9 cellular contexts compared by ENCODE assay signal in the genomic region with DNA sequence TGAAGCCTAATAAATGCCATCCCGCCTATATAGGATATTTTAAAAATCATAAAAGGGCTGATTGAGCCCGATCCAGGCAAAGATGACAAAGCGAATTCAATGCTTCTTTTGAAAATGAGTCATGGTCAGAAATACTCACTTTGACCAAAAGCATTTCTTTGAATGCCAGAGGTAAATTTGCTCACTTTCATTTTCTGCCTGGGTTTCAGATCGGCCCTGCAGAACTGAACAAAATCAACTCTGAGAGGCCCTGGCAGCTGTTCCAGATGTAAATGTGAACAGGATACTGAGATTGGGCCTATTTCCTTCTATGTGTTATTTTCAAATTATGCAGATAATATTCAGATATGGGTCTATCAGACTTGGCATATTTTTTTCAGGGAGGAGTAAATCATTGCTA.
DNase-seq lines count a peak whose midpoint lies in the region; ATAC-seq, FAIRE-seq and TF ChIP-seq lines count a peak whose summit lies in the region.
"Had no signal": no experiment of that assay in that cellular context is flagged by ENCODE, and none has a peak within 500 bp of the region (broad histone marks: within the 10 kb centered on the region; RNA-seq: fewer than 3 reads in every experiment).

No MANE protein-coding gene starts in this region.

- H3K27ac ChIP-seq in A549 = peak overlapping the region; percentile 21 to 74
- peak overlapping the region; percentile 53 for H3K27ac ChIP-seq in astrocyte (ENCODE audit: low read depth, low read length)
- no peak overlapping the region for H3K27ac ChIP-seq in A673 (ENCODE audit: low read depth, low read length, poor library complexity, severe bottlenecking)

- TF ChIP-seq POLR2A in A549 (IDR thresholded peaks at IDR 0.05; ENCODE audit: low read length) = no peak

- no peaks in the 10 kb centered on the region for H3K27me3 Mint-ChIP-seq in astrocyte (ENCODE audit: low read depth, unreplicated experiment)
- H3K27me3 Mint-ChIP-seq: activated naive CD4-positive, alpha-beta T cell treated with anti-CD3 and anti-CD28 coated beads, Interleukin-2, amount 50 U/mL, for 24 hours had no signal

- H3K4me2 ChIP-seq in A549 (peak overlapping the region; percentile 66), astrocyte (ENCODE audit: low read length) (peak overlapping the region; percentile 69)

- no peak for TF ChIP-seq CTCF in A549 (IDR thresholded peaks at IDR 0.05)
- no peak for TF ChIP-seq CTCF in astrocyte (IDR thresholded peaks at IDR 0.05; ENCODE audit: insufficient read depth, low read depth, low read length)
- TF ChIP-seq CTCF in A673 (conservative IDR thresholded peaks at IDR 0.05; ENCODE audit: low read depth, low read length) = no peak

- CTCF ChIA-PET in A549 (lab: Yijun Ruan, JAX) = interaction anchor here (0.7 to 1.1 kb wide), 2 partner anchors 35 to 48 kb away, joined by 3 to 4 read pairs; no protein-coding TSS in a partner anchor
- CTCF ChIA-PET in A673 (lab: Charles Lee) = no interaction called here

- no peak for TF ChIP-seq EP300 in A549 (IDR thresholded peaks at IDR 0.05)

- no peaks in the 10 kb centered on the region for H3K27me3 ChIP-seq in astrocyte (ENCODE audit: insufficient read depth, low read length)
- H3K27me3 ChIP-seq in A673 (replicated peaks; ENCODE audit: insufficient read depth, low read depth, low read length, poor library complexity) = no peaks in the 10 kb centered on the region

- FAIRE-seq in A549 (lab: Jason Lieb, UNC) = no peak
- FAIRE-seq in GM19239 (lab: Jason Lieb, UNC) = peak; percentile 84
- peak; percentile 63 for FAIRE-seq in astrocyte (lab: Jason Lieb, UNC)

- peak overlapping the region; percentile 78 for H3K27ac Mint-ChIP-seq in astrocyte (ENCODE audit: unreplicated experiment)
- H3K27ac Mint-ChIP-seq: activated naive CD4-positive, alpha-beta T cell treated with anti-CD3 and anti-CD28 coated beads, Interleukin-2, amount 50 U/mL, for 24 hours had no signal

- H3K4me1 ChIP-seq in A549 (peaks cover 26% of the 10 kb centered on the region), astrocyte (ENCODE audit: insufficient read depth, low read length) (peaks cover 21% of the 10 kb centered on the region), A673 (ENCODE audit: insufficient read depth, low read length, poor library complexity, severe bottlenecking) (peaks cover 6% of the 10 kb centered on the region)

- H3K4me3 Mint-ChIP-seq in astrocyte (ENCODE audit: unreplicated experiment) = no peak overlapping the region
- H3K4me3 Mint-ChIP-seq: activated naive CD4-positive, alpha-beta T cell treated with anti-CD3 and anti-CD28 coated beads, Interleukin-2, amount 50 U/mL, for 24 hours had no signal

- H2AFZ ChIP-seq in astrocyte (ENCODE audit: low read depth, low read length) = no peak overlapping the region

- no TSS peak for BruUV-seq in A673 (replicated peaks; lab: Mats Ljungman, UMichigan)

- H3K36me3 ChIP-seq in astrocyte (ENCODE audit: insufficient read depth, low read length) (no peaks in the 10 kb centered on the region), A673 (ENCODE audit: insufficient read depth, low read length, poor library complexity, severe bottlenecking) (no peaks in the 10 kb centered on the region)

- no peaks in the 10 kb centered on the region for H4K20me1 ChIP-seq in astrocyte (ENCODE audit: insufficient read depth, low read length)

- no peaks in the 10 kb centered on the region for H3K9me3 ChIP-seq in A549
- no peaks in the 10 kb centered on the region for H3K9me3 ChIP-seq in astrocyte (ENCODE audit: insufficient read depth, low read depth, low read length)
- no peaks in the 10 kb centered on the region for H3K9me3 ChIP-seq in A673 (ENCODE audit: low read depth, low read length, poor library complexity, severe bottlenecking)

- peak overlapping the region; percentile 54 for H3K9ac ChIP-seq in astrocyte (ENCODE audit: low read length)

- no peaks in the 10 kb centered on the region for H3K36me3 Mint-ChIP-seq in astrocyte (ENCODE audit: low read depth, unreplicated experiment)
- H3K36me3 Mint-ChIP-seq: activated naive CD4-positive, alpha-beta T cell treated with anti-CD3 and anti-CD28 coated beads, Interleukin-2, amount 50 U/mL, for 24 hours had no signal

- intact Hi-C loops in A673 (cut with micrococcal nuclease; ENCODE audit: unreplicated experiment) = no loop called here

- ATAC-seq in A549 (no peak), HG03108 (IDR thresholded peaks at IDR 0.05; ENCODE audit: unreplicated experiment) (peak; percentile 94)

- TF ChIP-seq RAD21 in A549 (conservative IDR thresholded peaks at IDR 0.05 in 1 of 2, IDR thresholded peaks at IDR 0.05 in 1 of 2) = no peak

- DNase-seq in A549 (ENCODE audit: low read depth in 1 of 2, low spot score in 1 of 2) (peak in 1 of 2 experiments; percentile 34), GM19239 (ENCODE audit: insufficient read length, low spot score) (peak; percentile 54), astrocyte (ENCODE audit: low read depth) (peak; percentile 81), renal cortical epithelial cell (ENCODE audit: low read depth) (peak; percentile 86), A673 (ENCODE audit: low spot score) (no peak), NOMO-1 treated with dmso at 0.1 percent for 144 hours (lab: John Stamatoyannopoulos, UW; ENCODE audit: unreplicated experiment) (no peak), NCI-H1436 treated with DMSO at 0.1 percent for 48 hours (lab: John Stamatoyannopoulos, UW) (no peak)

- H3K79me2 ChIP-seq in astrocyte (ENCODE audit: insufficient read depth, low read length) = no peaks in the 10 kb centered on the region

- no peaks in the 10 kb centered on the region for H3K9me3 Mint-ChIP-seq in astrocyte (ENCODE audit: unreplicated experiment)
- H3K9me3 Mint-ChIP-seq: activated naive CD4-positive, alpha-beta T cell treated with anti-CD3 and anti-CD28 coated beads, Interleukin-2, amount 50 U/mL, for 24 hours had no signal

- no peak overlapping the region for H3K4me3 ChIP-seq in A549
- peak overlapping the region; percentile 20 for H3K4me3 ChIP-seq in astrocyte (ENCODE audit: insufficient read depth, low read depth, low read length)
- no peak overlapping the region for H3K4me3 ChIP-seq in A673 (ENCODE audit: low read depth, low read length, poor library complexity, severe bottlenecking)

- 35% methylated on average over 4 of the region's 4 CpGs for WGBS in A549 (ENCODE audit: missing lambda C conversion rate)

- POLR2A ChIA-PET in A549 (lab: Yijun Ruan, JAX) (no interaction called here), A673 (lab: Charles Lee; ENCODE audit: low non-redundant PET) (no interaction called here)

- peaks cover 30% of the 10 kb centered on the region for H3K4me1 Mint-ChIP-seq in astrocyte (ENCODE audit: low read depth, unreplicated experiment)

TF ChIP-seq in A549, 52 proteins besides CTCF, POLR2A, EP300 and RAD21:
- 0 out of 2 replicates have a peak, but pooled peaks have one; percentile 27 for TF ChIP-seq FOSL2 (IDR thresholded peaks at IDR 0.05)
- peak; percentile 50 for TF ChIP-seq FOSL2 (CRISPR knock-in tag; IDR thresholded peaks at IDR 0.05)
- no peak for TF ChIP-seq MAZ (IDR thresholded peaks at IDR 0.05; ENCODE audit: borderline replicate concordance, low read depth, low read length)
- 0 out of 2 replicates have a peak, but pooled peaks have one; percentile 17 for TF ChIP-seq NFE2L2 (conservative IDR thresholded peaks at IDR 0.05; ENCODE audit: low read length)
- no peak for TF ChIP-seq ZNF302 (CRISPR knock-in tag; IDR thresholded peaks at IDR 0.05)
- peak; percentile 62 for TF ChIP-seq MAFK (IDR thresholded peaks at IDR 0.05; ENCODE audit: partially characterized antibody)

Comparison
In these comparisons a context has a peak if more than half of its experiments do, and no peak if none do; other contexts are left out.
1. DNase-seq: peak in GM19239 (single experiment), astrocyte (single experiment) and renal cortical epithelial cell (single experiment); none in A673 (single experiment), NOMO-1 treated with dmso at 0.1 percent for 144 hours (single experiment) and NCI-H1436 treated with DMSO at 0.1 percent for 48 hours (single experiment).